Comparison of ENCODE assay signal across 1 cellular context in the genomic region with DNA sequence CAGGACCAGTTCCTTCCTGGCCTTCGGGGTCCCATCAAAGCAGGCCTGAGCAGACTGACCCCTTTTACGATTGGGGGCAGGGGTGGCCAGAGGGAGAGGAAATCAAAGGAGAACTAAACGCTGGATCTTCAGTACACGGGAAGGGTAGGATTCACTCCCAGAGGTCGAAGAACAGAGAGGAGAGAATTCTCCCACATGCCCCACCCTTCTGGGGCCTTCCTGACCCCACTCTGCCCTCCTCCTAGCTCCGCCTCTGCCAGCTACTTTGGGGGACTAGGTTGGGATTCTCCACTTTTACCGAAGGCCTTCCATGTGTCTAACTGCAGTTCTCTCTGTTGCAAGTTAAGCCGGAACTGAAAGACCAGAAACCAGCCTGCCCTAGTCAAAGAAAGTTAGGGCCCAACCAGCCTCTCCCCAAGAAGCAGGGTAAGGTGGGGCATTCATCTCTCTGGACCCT.
TF ChIP-seq lines count a peak whose summit lies in the region.

No MANE protein-coding gene starts in this region.

TF ChIP-seq in GM12878, 131 proteins besides CTCF, POLR2A, EP300 and RAD21:
- TF ChIP-seq BRCA1 (IDR thresholded peaks at IDR 0.05; ENCODE audit: low read depth, low read length) (no peak), NR2F1 (conservative IDR thresholded peaks at IDR 0.05) (peak; percentile 50; the same call in 1 of the 2 replicates), MXI1 (IDR thresholded peaks at IDR 0.05; ENCODE audit: low read depth, low read length) (0 out of 2 replicates have a peak, but pooled peaks have one; percentile 7), TAF1 (IDR thresholded peaks at IDR 0.05; ENCODE audit: borderline replicate concordance, low read depth, low read length) (0 out of 2 replicates have a peak, but pooled peaks have one; percentile 6)
